In the genomic region with DNA sequence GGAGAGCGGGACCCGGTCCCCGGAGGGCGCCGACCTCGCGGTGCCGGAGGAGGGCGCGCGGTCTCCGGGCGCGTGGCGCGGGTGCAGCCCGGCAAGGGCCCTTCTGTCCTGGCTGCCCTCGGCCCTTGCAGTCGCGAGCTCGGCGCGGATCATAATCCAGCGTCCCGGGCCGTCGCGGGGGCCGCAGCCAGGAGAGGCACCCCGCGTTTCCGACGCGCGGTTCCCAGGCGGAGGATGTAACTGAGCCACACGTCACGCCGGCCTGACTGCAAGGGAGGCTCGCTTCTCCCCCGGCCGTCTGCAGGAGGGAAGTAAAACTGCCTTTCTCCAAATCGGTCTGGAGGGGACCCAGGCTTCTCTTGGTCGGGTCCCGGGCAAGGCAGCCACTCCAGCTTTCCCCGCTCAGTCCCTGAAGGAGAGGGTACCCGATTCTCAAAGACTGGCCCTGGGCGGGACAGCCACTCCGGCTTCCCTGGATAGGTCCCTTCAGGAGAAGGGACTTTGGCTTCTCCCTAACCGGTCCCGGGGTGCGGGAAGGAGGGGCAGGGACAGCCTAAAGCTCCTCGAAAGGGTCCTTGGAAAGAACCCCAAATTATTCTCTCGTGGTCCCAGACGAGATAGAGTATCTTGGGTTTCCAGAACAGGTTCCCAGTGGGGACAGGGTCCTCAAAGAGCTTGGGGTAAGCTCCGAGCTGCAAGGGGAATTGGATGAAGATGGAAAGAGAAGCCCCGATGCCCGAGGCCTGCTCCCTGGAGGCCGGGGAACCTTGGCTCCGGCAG, we compare ENCODE assay signal across 9 cellular contexts. TPM values are rescaled to one million over a fixed set of nuclear protein-coding genes. Genes with fewer than 3 reads are reported as not detected.
DNase-seq lines count a peak whose midpoint lies in the region; ATAC-seq and TF ChIP-seq lines count a peak whose summit lies in the region.
"Had no signal": no experiment of that assay in that cellular context is flagged by ENCODE, and none has a peak within 500 bp of the region (broad histone marks: within the 10 kb centered on the region; RNA-seq: fewer than 3 reads in every experiment).

No MANE protein-coding gene starts in this region.

- H3K4me3 ChIP-seq in SJSA1, result peak overlapping the region; percentile 48
- peak overlapping the region; percentile 40 for H3K4me3 ChIP-seq in effector memory CD4-positive, alpha-beta T cell (ENCODE audit: insufficient read depth, low read depth, low read length, poor library complexity, severe bottlenecking)
- H3K4me3 ChIP-seq in mucosa of stomach (ENCODE audit: low read length), result peak overlapping the region; percentile 21

- TF ChIP-seq CTCF in RWPE1 (conservative IDR thresholded peaks at IDR 0.05; ENCODE audit: low read depth), result no peak

- H3K4me1 ChIP-seq in SJSA1 (replicated peaks) (peaks cover 25% of the 10 kb centered on the region), mucosa of stomach (ENCODE audit: control insufficient read depth, insufficient read depth, low read length) (peaks cover 43% of the 10 kb centered on the region)
- H3K4me1 ChIP-seq in effector memory CD4-positive, alpha-beta T cell (ENCODE audit: control insufficient read depth, insufficient read depth, low read length, poor library complexity, severe bottlenecking), result peaks cover 20% of the 10 kb centered on the region

- DNase-seq in Ammon's horn (ENCODE audit: low spot score) (peak; percentile 56), SJSA1 (ENCODE audit: low read depth in 1 of 2, low spot score in 2 of 2) (peak; percentile 63 to 83), ureter (ENCODE audit: low spot score) (peak; percentile 49), RWPE1 (ENCODE audit: low spot score) (no peak), cortex of kidney (lab: John Stamatoyannopoulos, UW) (no peak)
- no peak for DNase-seq in effector memory CD4-positive, alpha-beta T cell

- H3K36me3 ChIP-seq in SJSA1 (peaks cover 4% of the 10 kb centered on the region; the same call in 1 of the 2 replicates), mucosa of stomach (ENCODE audit: control insufficient read depth, insufficient read depth, low read length) (no peaks in the 10 kb centered on the region)
- H3K36me3 ChIP-seq in effector memory CD4-positive, alpha-beta T cell (ENCODE audit: control insufficient read depth, insufficient read depth, low read length), result no peaks in the 10 kb centered on the region

- POLR2A ChIA-PET in RWPE1 (lab: Yijun Ruan, JAX; ENCODE audit: low non-redundant PET), result no interaction called here

- H3K27me3 ChIP-seq in SJSA1 (replicated peaks), result peaks cover 68% of the 10 kb centered on the region
- H3K27me3 ChIP-seq in effector memory CD4-positive, alpha-beta T cell (replicated peaks; ENCODE audit: control insufficient read depth, insufficient read depth, low read length, poor library complexity, severe bottlenecking), result peaks cover 13% of the 10 kb centered on the region
- peaks cover 41% of the 10 kb centered on the region for H3K27me3 ChIP-seq in mucosa of stomach (ENCODE audit: control insufficient read depth, insufficient read depth, low read length)

- no peak overlapping the region for H3K27ac ChIP-seq in SJSA1
- H3K27ac ChIP-seq in effector memory CD4-positive, alpha-beta T cell (ENCODE audit: insufficient read depth, low read length, poor library complexity, severe bottlenecking), result no peak overlapping the region
- H3K27ac ChIP-seq in RWPE1, result no peak overlapping the region
- H3K27ac ChIP-seq: SK-N-MC had no signal

- H3K9me3 ChIP-seq in SJSA1 (replicated peaks), result no peaks in the 10 kb centered on the region
- H3K9me3 ChIP-seq in effector memory CD4-positive, alpha-beta T cell (ENCODE audit: control insufficient read depth, low read length), result no peaks in the 10 kb centered on the region
- H3K9me3 ChIP-seq in mucosa of stomach (ENCODE audit: control insufficient read depth, low read length), result no peaks in the 10 kb centered on the region

- H3K9ac ChIP-seq in mucosa of stomach (ENCODE audit: low read length), result peak overlapping the region; percentile 40

- ATAC-seq in HG02884 (IDR thresholded peaks at IDR 0.05; ENCODE audit: unreplicated experiment), result no peak

- CTCF ChIA-PET in RWPE1 (lab: Yijun Ruan, JAX), result interaction anchor here (0.6 to 1.4 kb wide), 3 partner anchors 145 to 287 kb away, joined by 4 to 7 read pairs (median 4); no protein-coding TSS in a partner anchor

RNA-seq across cellular contexts. Expression of gene SPON1, which starts 0.8 kb away (rescaled TPM):
- 22.5 and 24.6 TPM in 2 replicates for total RNA-seq in SJSA1 (2014; rRNA removed; shearing (Covaris generic))
- total RNA-seq in ureter, result 37.1 TPM

Comparison
In these comparisons a context has a peak if more than half of its experiments do, and no peak if none do; other contexts are left out.
1. DNase-seq: peak in Ammon's horn (single experiment), SJSA1 (2 of 2) and ureter (single experiment); none in effector memory CD4-positive, alpha-beta T cell (0 of 3), RWPE1 (single experiment) and cortex of kidney (single experiment).
2. Peak in every context shown above with its lines, with median percentiles within 50 percentile points of each other: H3K4me3 ChIP-seq.